In genomic region chr19:46868025-46868424, GRCh38 we compare ENCODE assay signal across 8 cellular contexts. TPM values are rescaled to one million over a fixed set of nuclear protein-coding genes. Genes with fewer than 3 reads are reported as not detected.
A peak's percentile ranks its signal among the peaks of the same experiment; 100 is the strongest.
DNase-seq lines count a peak whose midpoint lies in the region; ATAC-seq and TF ChIP-seq lines count a peak whose summit lies in the region.
"Not testable (repeated sequence)": the region's sequence is repeated elsewhere in the genome, so short reads cannot be mapped to it uniquely, and the experiment has no call there.

No MANE protein-coding gene starts in this region.

- peak overlapping the region; percentile 16; the same call in 1 of the 2 replicates for H3K4me2 ChIP-seq in OCI-LY1 (ENCODE audit: low read length)

- H3K79me2 ChIP-seq in OCI-LY1 (ENCODE audit: insufficient read depth, low read length): peaks cover 100% of the 10 kb centered on the region

- H3K4me1 Mint-ChIP-seq in CD8-positive, alpha-beta memory T cell: peaks cover 13 to 29% (median 24%) of the 10 kb centered on the region in 3 donors
- H3K4me1 Mint-ChIP-seq in WTC11 (peaks cover 11% of the 10 kb centered on the region), chondrocyte (ENCODE audit: low read depth) (peaks cover 36% of the 10 kb centered on the region), nephron (peaks cover 31% of the 10 kb centered on the region)

- peaks cover 31% of the 10 kb centered on the region for H3K4me1 ChIP-seq in CD8-positive, alpha-beta memory T cell (ENCODE audit: insufficient read depth, low read length)
- H3K4me1 ChIP-seq in OCI-LY1 (ENCODE audit: insufficient read depth, low read length, severe bottlenecking) (peaks cover 56% of the 10 kb centered on the region), RWPE2 (ENCODE audit: insufficient read depth, poor library complexity, severe bottlenecking) (peaks cover 61% of the 10 kb centered on the region), left ventricle myocardium inferior (peaks cover 61% of the 10 kb centered on the region)

- DNase-seq in CD8-positive, alpha-beta memory T cell; RWPE2 (ENCODE audit: low spot score); WTC11 (ENCODE audit: low spot score); chondrocyte (ENCODE audit: low spot score); left ventricle myocardium inferior: not testable (repeated sequence)

- not testable (repeated sequence) for H3K9me2 ChIP-seq in OCI-LY1 (ENCODE audit: low read depth, low read length)

- not testable (repeated sequence) for H3K4me3 ChIP-seq in CD8-positive, alpha-beta memory T cell (ENCODE audit: low read length); OCI-LY1 (ENCODE audit: low read depth, low read length, poor library complexity, severe bottlenecking); RWPE2 (ENCODE audit: severe bottlenecking); left ventricle myocardium inferior

- H3K9me3 Mint-ChIP-seq in CD8-positive, alpha-beta memory T cell; WTC11; chondrocyte (ENCODE audit: low read depth); nephron: not testable (repeated sequence)

- not testable (repeated sequence) for H3F3A ChIP-seq in OCI-LY1 (ENCODE audit: insufficient read depth, low read length)

- TF ChIP-seq CTCF in 22Rv1 (IDR thresholded peaks at IDR 0.05); OCI-LY1 (IDR thresholded peaks at IDR 0.05; ENCODE audit: low read length); RWPE2 (IDR thresholded peaks at IDR 0.05; ENCODE audit: poor library complexity, severe bottlenecking); WTC11 (IDR thresholded peaks at IDR 0.05); chondrocyte (IDR thresholded peaks at IDR 0.05); left ventricle myocardium inferior (IDR thresholded peaks at IDR 0.05; ENCODE audit: borderline replicate concordance); nephron (IDR thresholded peaks at IDR 0.05; ENCODE audit: unreplicated experiment in 3 of 3): not testable (repeated sequence)

- CTCF ChIA-PET in CD8-positive, alpha-beta memory T cell (lab: Charles Lee): interaction anchor here (0.8 kb wide), 1 partner anchor 123 kb away, joined by 5 read pairs; no protein-coding TSS in a partner anchor
- CTCF ChIA-PET in WTC11 (lab: Charles Lee): interaction anchor here (0.6 kb wide), 3 partner anchors 76 to 853 kb away, joined by 3 to 4 read pairs (median 3); no protein-coding TSS in a partner anchor

- H3K27me3 Mint-ChIP-seq in CD8-positive, alpha-beta memory T cell; WTC11 (ENCODE audit: low read depth); chondrocyte (ENCODE audit: low read depth); nephron (ENCODE audit: low read depth): not testable (repeated sequence)

- POLR2A ChIA-PET in CD8-positive, alpha-beta memory T cell (lab: Charles Lee): interaction anchor here (0.9 kb wide), 1 partner anchor 104 kb away, joined by 6 read pairs; no protein-coding TSS in a partner anchor
- POLR2A ChIA-PET in WTC11 (lab: Charles Lee): interaction anchor here (0.6 to 0.7 kb wide), 3 partner anchors 28 to 237 kb away, joined by 3 to 6 read pairs (median 4); no protein-coding TSS in a partner anchor

- H3K27ac Mint-ChIP-seq in CD8-positive, alpha-beta memory T cell: peak overlapping the region in 7 of 8 donors; percentile 20 to 83 (median 65)
- H3K27ac Mint-ChIP-seq in WTC11 (peak overlapping the region; percentile 91), chondrocyte (ENCODE audit: unreplicated experiment) (peak overlapping the region; percentile 14), nephron (peak overlapping the region in 2 of 3 experiments; percentile 21 to 23)

- not testable (repeated sequence) for H3K27me3 ChIP-seq in CD8-positive, alpha-beta memory T cell (ENCODE audit: insufficient read depth, low read length, poor library complexity, severe bottlenecking); OCI-LY1 (ENCODE audit: insufficient read depth, low read length); RWPE2 (ENCODE audit: insufficient read depth, poor library complexity, severe bottlenecking); left ventricle myocardium inferior (ENCODE audit: low read depth)

- not testable (repeated sequence) for H2AFZ ChIP-seq in OCI-LY1 (ENCODE audit: low read length)

- not testable (repeated sequence) for H4K20me1 ChIP-seq in OCI-LY1 (ENCODE audit: insufficient read depth, low read length)

- intact Hi-C loops in left ventricle myocardium inferior (cut with micrococcal nuclease): loop anchor here (10.0 kb wide), 1 partner anchor 57 kb away; no protein-coding TSS in a partner anchor

- H3K27ac ChIP-seq in 22Rv1 (peak overlapping the region; percentile 99), OCI-LY1 (ENCODE audit: low read depth, low read length, poor library complexity, severe bottlenecking) (peak overlapping the region; percentile 4), RWPE2 (ENCODE audit: poor library complexity, severe bottlenecking) (peak overlapping the region; percentile 95), left ventricle myocardium inferior (replicated peaks) (peak overlapping the region; percentile 98)
- H3K27ac ChIP-seq in CD8-positive, alpha-beta memory T cell (ENCODE audit: low read depth, low read length): not testable (repeated sequence)

- H3K9ac ChIP-seq in OCI-LY1 (ENCODE audit: low read length): not testable (repeated sequence)

- not testable (repeated sequence) for H3K36me3 ChIP-seq in CD8-positive, alpha-beta memory T cell (ENCODE audit: insufficient read depth, low read length); OCI-LY1 (ENCODE audit: insufficient read depth, low read length); RWPE2 (ENCODE audit: low read depth); left ventricle myocardium inferior

- H3K36me3 Mint-ChIP-seq in CD8-positive, alpha-beta memory T cell: peaks cover 0 to 11% (median 0%) of the 10 kb centered on the region in 3 donors
- not testable (repeated sequence) for H3K36me3 Mint-ChIP-seq in WTC11; chondrocyte (ENCODE audit: low read depth); nephron (ENCODE audit: low read depth)

- H3K9me3 ChIP-seq in CD8-positive, alpha-beta memory T cell (ENCODE audit: low read length); OCI-LY1 (ENCODE audit: low read length); RWPE2 (ENCODE audit: severe bottlenecking); left ventricle myocardium inferior (replicated peaks): not testable (repeated sequence)

- not testable (repeated sequence) for ATAC-seq in RWPE2 (ENCODE audit: low read depth); WTC11

- H3K4me3 Mint-ChIP-seq in CD8-positive, alpha-beta memory T cell; WTC11; chondrocyte (ENCODE audit: unreplicated experiment); nephron: not testable (repeated sequence)

RNA-seq across cellular contexts. Expression of gene ARHGAP35, which starts 7.2 kb away (rescaled TPM):
- total RNA-seq in CD8-positive, alpha-beta memory T cell: 10 to 100 TPM; 26.7 to 27.3 TPM
- polyA plus RNA-seq in CD8-positive, alpha-beta memory T cell: 12.2 TPM
- 47.2 to 56.3 TPM (median 47.3 TPM) in 3 replicates for total RNA-seq in WTC11 (2021)
- total RNA-seq in chondrocyte: 60.1 to 70.9 TPM (median 70.2 TPM) in 3 replicates
- 75.4 TPM for total RNA-seq in left ventricle myocardium inferior

RNA-seq across cellular contexts. Expression of gene AP2S1, which starts 17.4 kb away (rescaled TPM):
- 100 to 1,000 TPM; 121 TPM for total RNA-seq in CD8-positive, alpha-beta memory T cell
- polyA plus RNA-seq in CD8-positive, alpha-beta memory T cell: 74.3 TPM
- 232 to 249 TPM (median 234 TPM) in 3 replicates for total RNA-seq in WTC11 (2021)
- 168 to 189 TPM (median 173 TPM) in 3 replicates for total RNA-seq in chondrocyte
- 87.3 TPM for total RNA-seq in left ventricle myocardium inferior

Comparison
In these comparisons a context has a peak if more than half of its experiments do, and no peak if none do; other contexts are left out.
1. H3K27ac Mint-ChIP-seq: peak in every context shown above with its lines; median percentile 91 in WTC11; 65 in CD8-positive, alpha-beta memory T cell; 22 in nephron; 14 in chondrocyte.